Comparison of ENCODE assay signal across 18 cellular contexts in the genomic region with DNA sequence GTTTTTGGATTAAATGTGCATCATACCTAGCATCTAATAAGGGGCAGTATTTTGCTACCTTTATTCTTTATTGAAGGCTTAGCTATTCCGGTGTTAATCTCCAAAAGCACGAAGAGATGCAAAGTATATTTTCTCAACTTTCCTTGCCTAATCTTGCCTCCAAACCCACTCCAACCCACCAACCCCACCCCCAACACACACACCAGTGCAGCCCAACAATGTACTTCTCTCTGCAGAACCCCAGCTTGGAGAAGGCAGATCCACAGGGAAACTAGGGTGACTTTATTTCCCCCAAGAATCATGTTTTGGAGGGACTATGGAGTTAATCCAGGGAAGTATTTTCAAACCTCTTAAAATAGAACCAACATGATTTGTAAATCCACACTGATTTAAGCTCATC.
DNase-seq lines count a peak whose midpoint lies in the region; ATAC-seq, FAIRE-seq and TF ChIP-seq lines count a peak whose summit lies in the region.
"Had no signal": no experiment of that assay in that cellular context is flagged by ENCODE, and none has a peak within 500 bp of the region (broad histone marks: within the 10 kb centered on the region; RNA-seq: fewer than 3 reads in every experiment).

No MANE protein-coding gene starts in this region.

- H4K20me1 ChIP-seq in HepG2 (ENCODE audit: insufficient read depth, low read length) (0 out of 2 replicates have a peak, but pooled peaks cover 3% of the 10 kb centered on the region), GM12878 (ENCODE audit: control insufficient read depth, insufficient read depth) (no peaks in the 10 kb centered on the region), hepatocyte (ENCODE audit: insufficient read depth, poor library complexity, severe bottlenecking) (no peaks in the 10 kb centered on the region), OCI-LY7 (ENCODE audit: insufficient read depth, low read length) (no peaks in the 10 kb centered on the region)

- H3K9ac ChIP-seq in HepG2 (ENCODE audit: insufficient read depth, low read depth, low read length) (no peak overlapping the region), GM12878 (ENCODE audit: control insufficient read depth, insufficient read depth, low read length) (no peak overlapping the region)
- H3K9ac ChIP-seq: BLaER1 had no signal

- RAD21 ChIA-PET in GM12878 (lab: Charles Lee; ENCODE audit: unreplicated experiment): interaction anchor here (0.9 kb wide), 1 partner anchor 8 kb away, joined by 3 read pairs; no protein-coding TSS in a partner anchor

- H3K4me1 ChIP-seq in HepG2 (ENCODE audit: insufficient read depth, low read length): no peaks in the 10 kb centered on the region
- H3K4me1 ChIP-seq in right lobe of liver: no peaks in the 10 kb centered on the region
- no peaks in the 10 kb centered on the region for H3K4me1 ChIP-seq in GM12878 (ENCODE audit: control insufficient read depth, insufficient read depth, low read length)
- H3K4me1 ChIP-seq in sigmoid colon: peaks cover 0 to 5% (median under 1%) of the 10 kb centered on the region in 4 donors
- H3K4me1 ChIP-seq in hepatocyte (ENCODE audit: insufficient read depth): no peaks in the 10 kb centered on the region
- no peaks in the 10 kb centered on the region for H3K4me1 ChIP-seq in OCI-LY7 (ENCODE audit: insufficient read depth, low read length, poor library complexity, severe bottlenecking)

- H3K36me3 ChIP-seq in HepG2 (replicated peaks in 1 of 2; ENCODE audit: control insufficient read depth in 1 of 2, insufficient read depth in 2 of 2, low read length in 2 of 2) (peaks cover 63 to 96% of the 10 kb centered on the region in 2 experiments), right lobe of liver (peaks cover 0 to 30% (median 15%) of the 10 kb centered on the region in 4 donors), GM12878 (ENCODE audit: control insufficient read depth in 2 of 2, insufficient read depth in 2 of 2, low read length in 1 of 2) (peaks cover 25 to 53% of the 10 kb centered on the region in 2 experiments), sigmoid colon (peaks cover 0 to 86% (median 32%) of the 10 kb centered on the region in 4 donors), hepatocyte (replicated peaks; ENCODE audit: insufficient read depth, low read depth) (peaks cover 6% of the 10 kb centered on the region), OCI-LY7 (ENCODE audit: insufficient read depth, low read length) (peaks cover 98% of the 10 kb centered on the region)

- POLR2A ChIA-PET in HepG2 (lab: Yijun Ruan, JAX) (interaction anchor here (1.2 kb wide), 1 partner anchor 76 kb away, joined by 4 read pairs; no protein-coding TSS in a partner anchor), GM12878 (lab: Charles Lee) (interaction anchor here (1.0 kb wide), 1 partner anchor 66 kb away, joined by 3 read pairs; no protein-coding TSS in a partner anchor), OCI-LY7 (lab: Charles Lee) (interaction anchor here (0.5 to 0.7 kb wide), 2 partner anchors 19 to 94 kb away, joined by 3 to 4 read pairs; no protein-coding TSS in a partner anchor)

- CTCF ChIA-PET in HepG2 (lab: Yijun Ruan, JAX; ENCODE audit: low intra/inter-chr PET ratio, low total read pairs): interaction anchor here (1.2 kb wide), 1 partner anchor 101 kb away, joined by 3 read pairs; no protein-coding TSS in a partner anchor
- CTCF ChIA-PET in GM12878 (lab: Yijun Ruan, JAX): interaction anchor here (1.2 to 4.6 kb wide), 4 partner anchors 8 to 102 kb away, joined by 3 to 28 read pairs (median 6); no protein-coding TSS in a partner anchor
- CTCF ChIA-PET in OCI-LY7 (lab: Charles Lee; ENCODE audit: unreplicated experiment): interaction anchor here (0.7 kb wide), 1 partner anchor 17 kb away, joined by 3 read pairs; no protein-coding TSS in a partner anchor

- over 99% methylated on average over 2 of the region's 2 CpGs for WGBS in HepG2 (ENCODE audit: low lambda C conversion rate)
- WGBS in right lobe of liver (ENCODE audit: insufficient coverage, low coverage, low lambda C conversion rate, missing lambda C conversion rate): 100% methylated on average over 1 of the region's 2 CpGs
- WGBS in GM12878 (ENCODE audit: insufficient coverage, insufficient replicate concordance, low lambda C conversion rate, missing lambda C conversion rate): 100% methylated on average over 2 of the region's 2 CpGs
- 96 to 98% methylated on average over 2 of the region's 2 CpGs for WGBS in sigmoid colon, 2 donors
- 90% methylated on average over 2 of the region's 2 CpGs for WGBS in hepatocyte (ENCODE audit: low lambda C conversion rate, missing lambda C conversion rate)

- intact Hi-C loops in HepG2 (cut with micrococcal nuclease; ENCODE audit: unreplicated experiment) (no loop called here), right lobe of liver (cut with DNase I) (no loop called here), GM12878 (cut with micrococcal nuclease; ENCODE audit: unreplicated experiment) (no loop called here), sigmoid colon (cut with DNase I) (no loop called here), OCI-LY7 (cut with micrococcal nuclease; ENCODE audit: unreplicated experiment) (no loop called here)

- H3K27me3 ChIP-seq in HepG2 (ENCODE audit: control insufficient read depth in 1 of 2, insufficient read depth in 2 of 2, low read length in 2 of 2): no peaks in the 10 kb centered on the region
- H3K27me3 ChIP-seq in right lobe of liver: no peaks in the 10 kb centered on the region
- no peaks in the 10 kb centered on the region for H3K27me3 ChIP-seq in GM12878 (replicated peaks in 1 of 2; ENCODE audit: control insufficient read depth in 2 of 2, insufficient read depth in 2 of 2, low read length in 1 of 2)
- no peaks in the 10 kb centered on the region for H3K27me3 ChIP-seq in sigmoid colon
- H3K27me3 ChIP-seq in hepatocyte: no peaks in the 10 kb centered on the region
- H3K27me3 ChIP-seq: BLaER1 had no signal

- TF ChIP-seq RAD21 in HepG2 (CRISPR knock-in tag; IDR thresholded peaks at IDR 0.05) (no peak), GM12878 (IDR thresholded peaks at IDR 0.05; ENCODE audit: insufficient read depth, low read depth, low read length) (no peak)

- H3K9me3 ChIP-seq in HepG2 (ENCODE audit: low read length) (no peaks in the 10 kb centered on the region), right lobe of liver (no peaks in the 10 kb centered on the region), GM12878 (replicated peaks; ENCODE audit: control insufficient read depth, insufficient read depth, low read length) (no peaks in the 10 kb centered on the region), sigmoid colon (no peaks in the 10 kb centered on the region), hepatocyte (ENCODE audit: low read depth) (no peaks in the 10 kb centered on the region), OCI-LY7 (ENCODE audit: low read length) (no peaks in the 10 kb centered on the region)
- H3K9me3 ChIP-seq: BLaER1 had no signal

- H3K27ac ChIP-seq in HepG2 (ENCODE audit: extremely low read length, insufficient read depth, low read length) (no peak overlapping the region), right lobe of liver (no peak overlapping the region), GM12878 (ENCODE audit: control insufficient read depth, insufficient read depth) (no peak overlapping the region), sigmoid colon (no peak overlapping the region), hepatocyte (no peak overlapping the region), OCI-LY7 (ENCODE audit: low read depth, low read length, poor library complexity, severe bottlenecking) (no peak overlapping the region)
- H3K27ac ChIP-seq: BLaER1 had no signal

- H3K4me3 ChIP-seq in HepG2 (replicated peaks in 1 of 3; ENCODE audit: insufficient read depth in 1 of 3, low read depth in 2 of 3, low read length in 3 of 3): no peak overlapping the region
- no peak overlapping the region for H3K4me3 ChIP-seq in right lobe of liver
- no peak overlapping the region for H3K4me3 ChIP-seq in GM12878
- H3K4me3 ChIP-seq in sigmoid colon: no peak overlapping the region
- no peak overlapping the region for H3K4me3 ChIP-seq in hepatocyte
- no peak overlapping the region for H3K4me3 ChIP-seq in OCI-LY7 (ENCODE audit: low read depth, low read length, poor library complexity, severe bottlenecking)
- H3K4me3 ChIP-seq: BLaER1 had no signal

- H3K79me2 ChIP-seq in HepG2 (ENCODE audit: insufficient read depth, low read length): peaks cover 9% of the 10 kb centered on the region
- H3K79me2 ChIP-seq in GM12878 (ENCODE audit: control insufficient read depth, insufficient read depth, low read length): no peaks in the 10 kb centered on the region
- peaks cover 23% of the 10 kb centered on the region for H3K79me2 ChIP-seq in hepatocyte
- no peaks in the 10 kb centered on the region for H3K79me2 ChIP-seq in OCI-LY7 (ENCODE audit: insufficient read depth, low read depth, low read length)

- ATAC-seq in HepG2: no peak
- no peak for ATAC-seq in right lobe of liver
- ATAC-seq in GM12878: no peak
- ATAC-seq in GM18867 (IDR thresholded peaks at IDR 0.05; ENCODE audit: unreplicated experiment): no peak

- BruUV-seq in HepG2 (replicated peaks; lab: Mats Ljungman, UMichigan) (no TSS peak), GM12878 (replicated peaks; lab: Mats Ljungman, UMichigan) (no TSS peak), OCI-LY7 (replicated peaks; lab: Mats Ljungman, UMichigan) (no TSS peak)

- H3K9me2 ChIP-seq in hepatocyte (replicated peaks; ENCODE audit: insufficient read depth) (no peaks in the 10 kb centered on the region), OCI-LY7 (ENCODE audit: insufficient read depth, low read length) (no peaks in the 10 kb centered on the region)

- H2AFZ ChIP-seq in HepG2 (ENCODE audit: low read length) (no peak overlapping the region), GM12878 (ENCODE audit: control insufficient read depth, low read depth, low read length) (no peak overlapping the region), hepatocyte (no peak overlapping the region), OCI-LY7 (ENCODE audit: low read length) (no peak overlapping the region)

- in situ Hi-C loops in HepG2 (cut with HindIII; ENCODE audit: extremely low pct_ligation_motif_present, low pct_unique_long_range_greater_than_20kb): no loop called here
- in situ Hi-C loops in GM12878 (cut with MboI): no loop called here

- H3K4me2 ChIP-seq in HepG2 (ENCODE audit: low read depth, low read length) (no peak overlapping the region), GM12878 (ENCODE audit: control insufficient read depth, insufficient read depth) (no peak overlapping the region), hepatocyte (no peak overlapping the region), OCI-LY7 (ENCODE audit: low read length) (no peak overlapping the region)
- H3K4me2 ChIP-seq: BLaER1 had no signal

- no peak for DNase-seq in HepG2 (ENCODE audit: low spot score)
- no peak for DNase-seq in right lobe of liver
- no peak for DNase-seq in GM12878 (ENCODE audit: low read depth, low spot score)
- DNase-seq in sigmoid colon: peak; percentile 28
- no peak for DNase-seq in hepatocyte (ENCODE audit: low spot score)
- no peak for DNase-seq in OCI-LY7 (ENCODE audit: low spot score)
- DNase-seq: 8988T; CD4-positive, alpha-beta memory T cell; DMS 273 treated with DMSO at 0.1 percent for 48 hours; DMS53; DND-41; EL; GOT3; H7 had no signal

- TF ChIP-seq EP300 in HepG2 (IDR thresholded peaks at IDR 0.05; ENCODE audit: low read depth in 2 of 2, low read length in 2 of 2): no peak
- TF ChIP-seq EP300 in HepG2 (CRISPR knock-in tag; IDR thresholded peaks at IDR 0.05; ENCODE audit: borderline replicate concordance): no peak
- no peak for TF ChIP-seq EP300 in GM12878 (IDR thresholded peaks at IDR 0.05; ENCODE audit: borderline replicate concordance in 1 of 2, control insufficient read depth in 1 of 2, low read depth in 2 of 2, low read length in 2 of 2)
- no peak for TF ChIP-seq EP300 in sigmoid colon (IDR thresholded peaks at IDR 0.05)

- TF ChIP-seq CTCF in HepG2 (CRISPR knock-in tag; IDR thresholded peaks at IDR 0.05) (no peak), right lobe of liver (IDR thresholded peaks at IDR 0.05) (no peak), GM12878 (IDR thresholded peaks at IDR 0.05 in 2 of 3, conservative IDR thresholded peaks at IDR 0.05 in 1 of 3; ENCODE audit: control insufficient read depth in 2 of 3, extremely low read depth in 1 of 3, insufficient read depth in 1 of 3, low read depth in 3 of 3, low read length in 3 of 3) (no peak), sigmoid colon (IDR thresholded peaks at IDR 0.05) (no peak), hepatocyte (IDR thresholded peaks at IDR 0.05; ENCODE audit: poor library complexity) (no peak), OCI-LY7 (conservative IDR thresholded peaks at IDR 0.05; ENCODE audit: low read length) (no peak)

- SMC1A ChIA-PET in GM12878 (lab: Charles Lee; ENCODE audit: uncharacterized antibody, unreplicated experiment): interaction anchor here (0.6 to 7.5 kb wide), 3 partner anchors 9 to 102 kb away, joined by 3 to 43 read pairs (median 3); no protein-coding TSS in a partner anchor

- no peak for TF ChIP-seq POLR2A in HepG2 (IDR thresholded peaks at IDR 0.05; ENCODE audit: insufficient read depth in 1 of 2, low read depth in 2 of 2, low read length in 2 of 2)
- no peak for TF ChIP-seq POLR2A in right lobe of liver (IDR thresholded peaks at IDR 0.05)
- TF ChIP-seq POLR2A in GM12878 (IDR thresholded peaks at IDR 0.05; ENCODE audit: low read depth, low read length): no peak
- no peak for TF ChIP-seq POLR2A in sigmoid colon (IDR thresholded peaks at IDR 0.05)

- FAIRE-seq in HepG2 (lab: Jason Lieb, UNC): no peak
- FAIRE-seq in GM12878 (lab: Jason Lieb, UNC): no peak
- FAIRE-seq: GM12892, GM18507 had no signal

Comparison
In these comparisons a context has a peak if more than half of its experiments do, and no peak if none do; other contexts are left out.
1. Of the 75 proteins assayed by ChIP-seq in both HepG2 and GM12878: peak only in HepG2: POLR2AphosphoS5; only in GM12878: none; in both: none; in neither: 74.